Comparison of ENCODE assay signal across 28 cellular contexts in the genomic region with DNA sequence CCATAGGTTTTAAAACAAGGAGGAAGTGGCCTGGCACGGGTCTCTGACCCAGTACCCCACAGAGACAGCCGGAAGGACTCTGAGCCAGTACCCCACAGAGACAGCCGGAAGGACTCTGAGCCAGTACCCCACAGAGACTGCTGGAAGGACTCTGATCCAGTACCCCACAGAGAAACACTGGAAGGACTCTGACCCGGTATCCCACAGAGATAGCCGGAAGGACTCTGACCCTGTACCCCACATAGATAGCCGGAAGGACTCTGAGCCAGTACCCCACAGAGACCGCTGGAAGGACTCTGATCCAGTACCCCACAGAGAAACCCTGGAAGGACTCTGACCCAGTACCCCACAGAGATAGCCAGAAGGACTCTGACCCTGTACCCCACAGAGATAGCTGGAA. TPM values are rescaled to one million over a fixed set of nuclear protein-coding genes. Genes with fewer than 3 reads are reported as not detected.
DNase-seq lines count a peak whose midpoint lies in the region; FAIRE-seq and TF ChIP-seq lines count a peak whose summit lies in the region.
"Had no signal": no experiment of that assay in that cellular context is flagged by ENCODE, and none has a peak within 500 bp of the region (broad histone marks: within the 10 kb centered on the region; RNA-seq: fewer than 3 reads in every experiment).

No MANE protein-coding gene starts in this region.

- H3K27ac ChIP-seq in subcutaneous abdominal adipose tissue (ENCODE audit: low read depth, low read length), result peak overlapping the region; percentile 71
- H3K27ac ChIP-seq: 22Rv1; A549; BLaER1 treated with 17β-estradiol and CSF1 and Interleukin-3, amounts not matched to agents 10 nM and 100 nM; C4-2B had no signal

- no peak overlapping the region for H3K9ac ChIP-seq in subcutaneous abdominal adipose tissue (ENCODE audit: low read length in 5 of 5)
- H3K9ac ChIP-seq: BLaER1 treated with 17β-estradiol and CSF1 and Interleukin-3, amounts not matched to agents 10 nM and 100 nM had no signal

- H3K36me3 ChIP-seq in bronchial epithelial cell (ENCODE audit: control insufficient read depth, insufficient read depth, low read length) (no peaks in the 10 kb centered on the region), subcutaneous abdominal adipose tissue (ENCODE audit: control insufficient read depth in 5 of 5, insufficient read depth in 5 of 5, low read length in 5 of 5) (no peaks in the 10 kb centered on the region)
- H3K36me3 ChIP-seq: BLaER1 treated with 17β-estradiol and CSF1 and Interleukin-3, amounts not matched to agents 10 nM and 100 nM had no signal

- H3K9me3 ChIP-seq in subcutaneous abdominal adipose tissue (ENCODE audit: control insufficient read depth in 5 of 5, low read length in 5 of 5), result no peaks in the 10 kb centered on the region
- H3K9me3 ChIP-seq: A549; BLaER1 treated with 17β-estradiol and CSF1 and Interleukin-3, amounts not matched to agents 10 nM and 100 nM; Caco-2 had no signal

- peak; percentile 49 for DNase-seq in activated effector memory CD4-positive, alpha-beta T cell treated with anti-CD3 and anti-CD28 coated beads, Interleukin-2, amount 50 U/mL, for 16 hours
- no peak for DNase-seq in activated effector memory CD4-positive, alpha-beta T cell treated with Interleukin-2 at 50 U/mL for 16 hours
- DNase-seq in bronchial epithelial cell (ENCODE audit: low read depth), result no peak
- DNase-seq in DMS153 treated with DMSO at 0.1 percent for 48 hours (lab: John Stamatoyannopoulos, UW; ENCODE audit: unreplicated experiment), result no peak
- DNase-seq in HCEC 1CT, result no peak
- DNase-seq: AML-193; Calu3; CD4-positive, alpha-beta T cell; CD8-positive, alpha-beta T cell; DMS53; DMS79; DND-41; EL; GDM1 had no signal

- H3K4me3 ChIP-seq in bronchial epithelial cell (ENCODE audit: low read depth, low read length), result no peak overlapping the region
- H3K4me3 ChIP-seq in subcutaneous abdominal adipose tissue (ENCODE audit: low read depth in 1 of 5, low read length in 5 of 5), result no peak overlapping the region
- H3K4me3 ChIP-seq: A549; BLaER1 treated with 17β-estradiol and CSF1 and Interleukin-3, amounts not matched to agents 10 nM and 100 nM; GM12878 had no signal

- peaks cover under 1 to 41% (median 23%) of the 10 kb centered on the region in 5 donors for H3K4me1 ChIP-seq in subcutaneous abdominal adipose tissue (ENCODE audit: control insufficient read depth in 5 of 5, insufficient read depth in 5 of 5, low read length in 5 of 5)
- H3K4me1 ChIP-seq: A549, Caco-2 had no signal

- FAIRE-seq in bronchial epithelial cell (lab: Jason Lieb, UNC), result peak; percentile 64
- FAIRE-seq: A549, D721Med, GM12878, GM12892, GM18507 had no signal

- TF ChIP-seq CTCF in bronchial epithelial cell (IDR thresholded peaks at IDR 0.05; ENCODE audit: insufficient read depth, low read length, severe bottlenecking), result no peak

- H3K27me3 ChIP-seq in bronchial epithelial cell (ENCODE audit: control insufficient read depth, insufficient read depth, low read length), result no peaks in the 10 kb centered on the region
- H3K27me3 ChIP-seq in subcutaneous abdominal adipose tissue (ENCODE audit: control insufficient read depth in 5 of 5, insufficient read depth in 4 of 5, low read length in 5 of 5), result no peaks in the 10 kb centered on the region
- H3K27me3 ChIP-seq: BLaER1 treated with 17β-estradiol and CSF1 and Interleukin-3, amounts not matched to agents 10 nM and 100 nM had no signal

RNA-seq across cellular contexts. Expression of a gene that starts 49.0 kb away (rescaled TPM):
- total RNA-seq in bronchial epithelial cell, result not detected in 2 replicates
- total RNA-seq: A172; B cell; Caco-2; Calu3; CD4-positive, alpha-beta T cell; CD8-positive, alpha-beta T cell; Daoy; GM12878 had no signal

RNA-seq across cellular contexts. Expression of a gene that starts 58.2 kb away (rescaled TPM):
- total RNA-seq in bronchial epithelial cell, result not detected in 2 replicates
- total RNA-seq: A172; B cell; Caco-2; Calu3; CD4-positive, alpha-beta T cell; CD8-positive, alpha-beta T cell; Daoy; G401; GM12878 had no signal
